Comparison of ENCODE assay signal across 6 cellular contexts in the genomic region with DNA sequence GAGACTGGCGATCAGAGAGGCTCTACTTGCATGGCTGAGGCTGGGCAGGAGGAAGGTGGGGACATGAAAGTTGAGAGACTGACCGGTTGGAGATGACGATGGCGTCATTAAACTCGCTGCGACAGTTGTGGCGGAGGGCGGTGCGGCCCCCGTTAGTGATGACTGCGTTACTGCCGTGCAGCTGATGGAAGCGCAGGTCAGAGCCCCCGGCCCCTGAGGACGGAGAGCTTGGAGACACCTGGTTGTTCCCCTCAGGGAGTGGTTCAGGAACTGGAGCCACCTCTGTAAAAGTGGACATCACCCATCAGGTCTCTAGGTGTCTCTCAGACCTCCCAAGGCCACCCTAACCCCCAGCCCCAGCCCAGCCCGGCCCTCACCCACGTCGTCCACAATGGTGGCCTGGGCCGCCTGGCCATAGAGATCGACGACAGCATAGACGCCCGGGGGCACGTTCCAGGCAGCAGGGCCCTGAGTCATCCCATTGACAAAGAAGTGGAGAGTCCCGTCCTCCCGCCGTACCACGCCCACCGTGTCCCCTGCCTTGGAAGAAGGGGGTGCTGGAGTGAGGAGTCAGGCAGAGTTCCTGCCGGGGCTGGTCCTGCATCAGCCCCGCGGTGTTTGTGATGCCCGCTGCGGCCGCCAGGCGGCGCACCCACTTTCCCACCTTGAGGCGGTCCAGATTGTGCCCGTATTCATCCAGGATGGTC. TPM values are rescaled to one million over a fixed set of nuclear protein-coding genes. Genes with fewer than 3 reads are reported as not detected.
A peak's percentile ranks its signal among the peaks of the same experiment; 100 is the strongest.
DNase-seq lines count a peak whose midpoint lies in the region; ATAC-seq and TF ChIP-seq lines count a peak whose summit lies in the region.

No MANE protein-coding gene starts in this region.

- H3K27ac Mint-ChIP-seq in CD4-positive, CD25-positive, alpha-beta regulatory T cell, result no peak overlapping the region
- no peak overlapping the region for H3K27ac Mint-ChIP-seq in T-helper 17 cell

- H2AFZ ChIP-seq in smooth muscle cell (ENCODE audit: low read depth), result no peak overlapping the region

- no peak overlapping the region for H3K4me3 ChIP-seq in CD4-positive, CD25-positive, alpha-beta regulatory T cell (ENCODE audit: low read depth, low read length)
- no peak overlapping the region for H3K4me3 ChIP-seq in effector memory CD4-positive, alpha-beta T cell (ENCODE audit: insufficient read depth, low read depth, low read length, poor library complexity, severe bottlenecking)
- no peak overlapping the region for H3K4me3 ChIP-seq in smooth muscle cell

- H3K36me3 ChIP-seq in CD4-positive, CD25-positive, alpha-beta regulatory T cell (ENCODE audit: control insufficient read depth, insufficient read depth, low read length), result peaks cover 43% of the 10 kb centered on the region
- H3K36me3 ChIP-seq in effector memory CD4-positive, alpha-beta T cell (ENCODE audit: control insufficient read depth, insufficient read depth, low read length), result peaks cover 56% of the 10 kb centered on the region
- H3K36me3 ChIP-seq in smooth muscle cell (ENCODE audit: low read depth), result no peaks in the 10 kb centered on the region

- H3K4me3 Mint-ChIP-seq in CD4-positive, CD25-positive, alpha-beta regulatory T cell, result peak overlapping the region in 2 of 4 donors; percentile 29 to 73
- peak overlapping the region; percentile 41 for H3K4me3 Mint-ChIP-seq in T-helper 17 cell

- H3K27ac ChIP-seq in CD4-positive, CD25-positive, alpha-beta regulatory T cell (ENCODE audit: insufficient read depth, low read length, poor library complexity, severe bottlenecking), result no peak overlapping the region
- H3K27ac ChIP-seq in effector memory CD4-positive, alpha-beta T cell (ENCODE audit: insufficient read depth, low read length, poor library complexity, severe bottlenecking), result no peak overlapping the region
- H3K27ac ChIP-seq in smooth muscle cell (ENCODE audit: low read depth), result no peak overlapping the region

- H3K27me3 ChIP-seq in CD4-positive, CD25-positive, alpha-beta regulatory T cell (ENCODE audit: control insufficient read depth, insufficient read depth, low read length), result no peaks in the 10 kb centered on the region
- no peaks in the 10 kb centered on the region for H3K27me3 ChIP-seq in effector memory CD4-positive, alpha-beta T cell (replicated peaks; ENCODE audit: control insufficient read depth, insufficient read depth, low read length, poor library complexity, severe bottlenecking)
- no peaks in the 10 kb centered on the region for H3K27me3 ChIP-seq in smooth muscle cell (ENCODE audit: low read depth)

- peaks cover 9% of the 10 kb centered on the region for H3K36me3 Mint-ChIP-seq in CD4-positive, CD25-positive, alpha-beta regulatory T cell
- peaks cover 5% of the 10 kb centered on the region for H3K36me3 Mint-ChIP-seq in T-helper 17 cell (ENCODE audit: low read depth)

- ATAC-seq in CD4-positive, CD25-positive, alpha-beta regulatory T cell (ENCODE audit: low read depth in 2 of 2), result peak; percentile 26 to 44
- peak; percentile 57 for ATAC-seq in T-helper 17 cell
- no peak for ATAC-seq in GM21619 (IDR thresholded peaks at IDR 0.05; ENCODE audit: unreplicated experiment)

- DNase-seq in CD4-positive, CD25-positive, alpha-beta regulatory T cell, result peak; percentile 48 to 62 (median 54)
- DNase-seq in T-helper 17 cell (peak; percentile 55 to 73 (median 57)), smooth muscle cell (lab: John Stamatoyannopoulos, UW; ENCODE audit: unreplicated experiment) (no peak), SIG-M5 treated with dmso at 0.1 percent for 504 hours (lab: John Stamatoyannopoulos, UW; ENCODE audit: unreplicated experiment) (no peak)
- peak; percentile 38 to 59 (median 52) for DNase-seq in effector memory CD4-positive, alpha-beta T cell

- no peak overlapping the region for H3K9ac ChIP-seq in smooth muscle cell (ENCODE audit: low read depth)

- H4K20me1 ChIP-seq in smooth muscle cell (ENCODE audit: low read depth), result no peaks in the 10 kb centered on the region

- H3K27me3 Mint-ChIP-seq in CD4-positive, CD25-positive, alpha-beta regulatory T cell, result no peaks in the 10 kb centered on the region
- H3K27me3 Mint-ChIP-seq in T-helper 17 cell, result no peaks in the 10 kb centered on the region

- H3K4me2 ChIP-seq in smooth muscle cell, result no peak overlapping the region

- peaks cover 10% of the 10 kb centered on the region for H3K79me2 ChIP-seq in smooth muscle cell (ENCODE audit: low read depth)

- 75% methylated on average over 39 of the region's 39 CpGs for WGBS in smooth muscle cell (ENCODE audit: low lambda C conversion rate)

- peaks cover 11% of the 10 kb centered on the region for H3K4me1 ChIP-seq in CD4-positive, CD25-positive, alpha-beta regulatory T cell (ENCODE audit: control insufficient read depth, insufficient read depth, low read length, poor library complexity, severe bottlenecking)
- peaks cover 8% of the 10 kb centered on the region for H3K4me1 ChIP-seq in effector memory CD4-positive, alpha-beta T cell (ENCODE audit: control insufficient read depth, insufficient read depth, low read length, poor library complexity, severe bottlenecking)
- peaks cover 9% of the 10 kb centered on the region for H3K4me1 ChIP-seq in smooth muscle cell (ENCODE audit: low read depth)

- peak; percentile 71 for TF ChIP-seq CTCF in smooth muscle cell (IDR thresholded peaks at IDR 0.05; ENCODE audit: borderline replicate concordance, insufficient read depth, poor library complexity, severe bottlenecking)

- peaks cover 11 to 22% (median 11%) of the 10 kb centered on the region in 4 donors for H3K4me1 Mint-ChIP-seq in CD4-positive, CD25-positive, alpha-beta regulatory T cell
- H3K4me1 Mint-ChIP-seq in T-helper 17 cell, result peaks cover 21% of the 10 kb centered on the region

- no peaks in the 10 kb centered on the region for H3F3A ChIP-seq in smooth muscle cell (ENCODE audit: low read depth)

- no peaks in the 10 kb centered on the region for H3K9me3 Mint-ChIP-seq in CD4-positive, CD25-positive, alpha-beta regulatory T cell

- no peaks in the 10 kb centered on the region for H3K9me3 ChIP-seq in CD4-positive, CD25-positive, alpha-beta regulatory T cell (ENCODE audit: control insufficient read depth in 2 of 2, low read length in 2 of 2)
- no peaks in the 10 kb centered on the region for H3K9me3 ChIP-seq in T-helper 17 cell (ENCODE audit: control insufficient read depth, low read length, poor library complexity, severe bottlenecking)
- no peaks in the 10 kb centered on the region for H3K9me3 ChIP-seq in effector memory CD4-positive, alpha-beta T cell (ENCODE audit: control insufficient read depth, low read length)
- H3K9me3 ChIP-seq in smooth muscle cell (replicated peaks; ENCODE audit: low read depth), result no peaks in the 10 kb centered on the region

RNA-seq across cellular contexts. Expression of gene NEURL4, which starts 5.3 kb away (rescaled TPM):
- total RNA-seq in CD4-positive, CD25-positive, alpha-beta regulatory T cell, result 39.5 TPM
- 1 to 10 TPM in 2 of 4 donors, under 1 TPM in 2; 0.27 to 1.2 (median 0.83) TPM for polyA plus RNA-seq in CD4-positive, CD25-positive, alpha-beta regulatory T cell
- total RNA-seq in T-helper 17 cell, result 10 to 100 TPM; 29.9 to 43.8 TPM
- total RNA-seq in smooth muscle cell, result 8.6 and 23.8 TPM in 2 replicates
- 5.1 and 9.2 TPM in 2 replicates for polyA plus RNA-seq in smooth muscle cell

RNA-seq across cellular contexts. Expression of gene GPS2, which starts 8.7 kb away (rescaled TPM):
- total RNA-seq in CD4-positive, CD25-positive, alpha-beta regulatory T cell, result 129 TPM
- polyA plus RNA-seq in CD4-positive, CD25-positive, alpha-beta regulatory T cell, result 100 to 1,000 TPM in 2 of 4 donors, 10 to 100 TPM in 2; 79.3 to 107 (median 96.5) TPM
- total RNA-seq in T-helper 17 cell, result 100 to 1,000 TPM in 1 of 2 donors, 10 to 100 TPM in 1; 96.5 to 104 TPM
- 35.2 and 40.3 TPM in 2 replicates for total RNA-seq in smooth muscle cell
- 77.0 and 95.5 TPM in 2 replicates for polyA plus RNA-seq in smooth muscle cell

RNA-seq across cellular contexts. Expression of gene ACAP1, which starts 12.4 kb away (rescaled TPM):
- 723 TPM for total RNA-seq in CD4-positive, CD25-positive, alpha-beta regulatory T cell
- 100 to 1,000 TPM; 194 to 259 (median 213) TPM for polyA plus RNA-seq in CD4-positive, CD25-positive, alpha-beta regulatory T cell
- 100 to 1,000 TPM; 641 to 702 TPM for total RNA-seq in T-helper 17 cell
- total RNA-seq in smooth muscle cell, result 15.2 TPM in 1 of 2 replicates, not detected in the other
- 31.6 and 48.1 TPM in 2 replicates for polyA plus RNA-seq in smooth muscle cell

RNA-seq across cellular contexts. Expression of gene EIF5A, which starts 16.5 kb away (rescaled TPM):
- 485 TPM for total RNA-seq in CD4-positive, CD25-positive, alpha-beta regulatory T cell
- polyA plus RNA-seq in CD4-positive, CD25-positive, alpha-beta regulatory T cell, result 100 to 1,000 TPM; 210 to 631 (median 398) TPM
- total RNA-seq in T-helper 17 cell, result 100 to 1,000 TPM; 496 to 601 TPM
- 260 and 323 TPM in 2 replicates for total RNA-seq in smooth muscle cell
- polyA plus RNA-seq in smooth muscle cell, result 797 and 860 TPM in 2 replicates

RNA-seq across cellular contexts. Expression of gene KCTD11, which starts 28.1 kb away (rescaled TPM):
- 1.3 TPM for total RNA-seq in CD4-positive, CD25-positive, alpha-beta regulatory T cell
- 1 to 10 TPM; 2.6 to 4.0 (median 2.9) TPM for polyA plus RNA-seq in CD4-positive, CD25-positive, alpha-beta regulatory T cell
- total RNA-seq in T-helper 17 cell, result 1 to 10 TPM; 1.6 to 2.7 TPM
- total RNA-seq in smooth muscle cell, result 34.7 and 37.2 TPM in 2 replicates
- polyA plus RNA-seq in smooth muscle cell, result 33.8 and 52.3 TPM in 2 replicates

Comparison
In these comparisons a context has a peak if more than half of its experiments do, and no peak if none do; other contexts are left out.
1. DNase-seq: peak in CD4-positive, CD25-positive, alpha-beta regulatory T cell (3 of 3), T-helper 17 cell (3 of 3) and effector memory CD4-positive, alpha-beta T cell (3 of 3); none in smooth muscle cell (single experiment) and SIG-M5 treated with dmso at 0.1 percent for 504 hours (single experiment).
2. RNA of gene ACAP1, which starts 12.4 kb away (total RNA-seq): 723 TPM in CD4-positive, CD25-positive, alpha-beta regulatory T cell (single experiment) and 641 to 702 TPM in T-helper 17 cell; 15.2 TPM in smooth muscle cell; every median in the first group is over 10 times any median in the second.